In genomic region chr2:237447496-237447895, GRCh38 we compare ENCODE assay signal across 16 cellular contexts. TPM values are rescaled to one million over a fixed set of nuclear protein-coding genes. Genes with fewer than 3 reads are reported as not detected.
A peak's percentile ranks its signal among the peaks of the same experiment; 100 is the strongest.
DNase-seq lines count a peak whose midpoint lies in the region; ATAC-seq lines count a peak whose summit lies in the region.
"Had no signal": no experiment of that assay in that cellular context is flagged by ENCODE, and none has a peak within 500 bp of the region (broad histone marks: within the 10 kb centered on the region; RNA-seq: fewer than 3 reads in every experiment).

No MANE protein-coding gene starts in this region.

- H3K27me3 ChIP-seq in mesenchymal stem cell (ENCODE audit: control insufficient read depth in 1 of 2, insufficient read depth in 1 of 2, low read length in 2 of 2): no peaks in the 10 kb centered on the region

- H2BK5ac ChIP-seq in mesenchymal stem cell (ENCODE audit: low read depth, low read length, poor library complexity, severe bottlenecking): no peak overlapping the region

- H2AK5ac ChIP-seq in mesenchymal stem cell (ENCODE audit: low read length, severe bottlenecking): no peak overlapping the region

- DNase-seq in T-helper 17 cell: no peak
- no peak for DNase-seq in mesenchymal stem cell
- no peak for DNase-seq in stimulated activated effector memory CD8-positive, alpha-beta T cell treated with anti-CD3 and anti-CD28 coated beads, Interleukin-12 subunit alpha, Interleukin-12 subunit beta, amount 100 ng/mL, for 72 hours (ENCODE audit: low spot score in 2 of 2)
- no peak for DNase-seq in NCI-H526 (lab: John Stamatoyannopoulos, UW)
- no peak for DNase-seq in head of caudate nucleus
- DNase-seq: ACHN; AML-193; CD4-positive, alpha-beta memory T cell; DMS153; DMS79; GDM1; GM23248; HCEC 1CT had no signal

- H3K9me3 ChIP-seq in T-helper 17 cell (ENCODE audit: control insufficient read depth, low read length, poor library complexity, severe bottlenecking) (no peaks in the 10 kb centered on the region), mesenchymal stem cell (ENCODE audit: control insufficient read depth, low read length) (no peaks in the 10 kb centered on the region)

- peaks cover 4% of the 10 kb centered on the region for H3K4me1 ChIP-seq in mesenchymal stem cell (ENCODE audit: control insufficient read depth, insufficient read depth, low read depth, low read length)

- no peak overlapping the region for H3K4me3 ChIP-seq in mesenchymal stem cell (ENCODE audit: insufficient read depth in 1 of 2, low read depth in 1 of 2, low read length in 2 of 2)
- H3K4me3 ChIP-seq: GM23248 had no signal

- WGBS in mesenchymal stem cell: 98% methylated on average over 11 of the region's 11 CpGs

- H3K9ac ChIP-seq in mesenchymal stem cell (ENCODE audit: low read length): no peak overlapping the region
- H3K9ac ChIP-seq: GM23248 had no signal

- H3K9me3 Mint-ChIP-seq in stimulated activated effector memory CD8-positive, alpha-beta T cell treated with anti-CD3 and anti-CD28 coated beads, Interleukin-12 subunit alpha, Interleukin-12 subunit beta, amount 100 ng/mL, for 72 hours: no peaks in the 10 kb centered on the region
- H3K9me3 Mint-ChIP-seq: CD4-positive, alpha-beta memory T cell had no signal

- no peak overlapping the region for H3K14ac ChIP-seq in mesenchymal stem cell (ENCODE audit: low read length in 2 of 2)

- peak overlapping the region; percentile 91 for H2BK15ac ChIP-seq in mesenchymal stem cell (ENCODE audit: low read depth, poor library complexity, severe bottlenecking)

- no peaks in the 10 kb centered on the region for H3K36me3 ChIP-seq in mesenchymal stem cell (ENCODE audit: control insufficient read depth in 1 of 2, insufficient read depth in 2 of 2, low read depth in 1 of 2, low read length in 2 of 2)

- no peak overlapping the region for H3K4me2 ChIP-seq in mesenchymal stem cell (ENCODE audit: low read length, poor library complexity, severe bottlenecking)

- peak overlapping the region; percentile 80 to 93 for H3K18ac ChIP-seq in mesenchymal stem cell (ENCODE audit: low read depth in 1 of 2, low read length in 2 of 2)

- no peak overlapping the region for H3K23ac ChIP-seq in mesenchymal stem cell (ENCODE audit: low read length in 2 of 2)

- peak overlapping the region; percentile 41 for H3K4me3 Mint-ChIP-seq in T-helper 17 cell
- H3K4me3 Mint-ChIP-seq in stimulated activated effector memory CD8-positive, alpha-beta T cell treated with anti-CD3 and anti-CD28 coated beads, Interleukin-12 subunit alpha, Interleukin-12 subunit beta, amount 100 ng/mL, for 72 hours: no peak overlapping the region
- H3K4me3 Mint-ChIP-seq: CD14-positive monocyte; CD4-positive, alpha-beta memory T cell had no signal

- no peak overlapping the region for H2AFZ ChIP-seq in mesenchymal stem cell (ENCODE audit: low read depth, low read length)
- H2AFZ ChIP-seq: GM23248 had no signal

- H3K79me1 ChIP-seq in mesenchymal stem cell (replicated peaks; ENCODE audit: low read length, poor library complexity, severe bottlenecking): no peaks in the 10 kb centered on the region

- no peak for ATAC-seq in T-helper 17 cell
- no peak for ATAC-seq in stimulated activated effector memory CD8-positive, alpha-beta T cell treated with anti-CD3 and anti-CD28 coated beads, Interleukin-12 subunit alpha, Interleukin-12 subunit beta, amount 100 ng/mL, for 72 hours
- no peak for ATAC-seq in activated CD4-positive, CD25-positive, alpha-beta regulatory T cell treated with anti-CD3 and anti-CD28 coated beads, Interleukin-2, amount 50 U/mL, for 24 hours

- no peak overlapping the region for H4K8ac ChIP-seq in mesenchymal stem cell (ENCODE audit: low read length)

- no peaks in the 10 kb centered on the region for H3K27me3 Mint-ChIP-seq in T-helper 17 cell
- H3K27me3 Mint-ChIP-seq: CD4-positive, alpha-beta memory T cell had no signal

- peak overlapping the region; percentile 28 for H4K91ac ChIP-seq in mesenchymal stem cell (ENCODE audit: low read length)

- peak overlapping the region; percentile 77 for H2BK120ac ChIP-seq in mesenchymal stem cell (ENCODE audit: low read depth, low read length)

- no peaks in the 10 kb centered on the region for H3K36me3 Mint-ChIP-seq in T-helper 17 cell (ENCODE audit: low read depth)
- no peaks in the 10 kb centered on the region for H3K36me3 Mint-ChIP-seq in stimulated activated effector memory CD8-positive, alpha-beta T cell treated with anti-CD3 and anti-CD28 coated beads, Interleukin-12 subunit alpha, Interleukin-12 subunit beta, amount 100 ng/mL, for 72 hours
- H3K36me3 Mint-ChIP-seq: CD14-positive monocyte; CD4-positive, alpha-beta memory T cell had no signal

- peak overlapping the region in 1 of 2 experiments; percentile 32 for H3K4ac ChIP-seq in mesenchymal stem cell (ENCODE audit: low read depth in 1 of 2, low read length in 2 of 2)

- intact Hi-C loops in head of caudate nucleus (cut with DNase I): no loop called here

- no peak overlapping the region for H3K27ac Mint-ChIP-seq in T-helper 17 cell
- peak overlapping the region; percentile 36 for H3K27ac Mint-ChIP-seq in stimulated activated effector memory CD8-positive, alpha-beta T cell treated with anti-CD3 and anti-CD28 coated beads, Interleukin-12 subunit alpha, Interleukin-12 subunit beta, amount 100 ng/mL, for 72 hours
- H3K27ac Mint-ChIP-seq: CD14-positive monocyte; CD4-positive, alpha-beta memory T cell had no signal

- peaks cover 15% of the 10 kb centered on the region for H3K4me1 Mint-ChIP-seq in T-helper 17 cell
- peaks cover 27% of the 10 kb centered on the region for H3K4me1 Mint-ChIP-seq in stimulated activated effector memory CD8-positive, alpha-beta T cell treated with anti-CD3 and anti-CD28 coated beads, Interleukin-12 subunit alpha, Interleukin-12 subunit beta, amount 100 ng/mL, for 72 hours

- peak overlapping the region; percentile 93 to 100 for H2BK12ac ChIP-seq in mesenchymal stem cell (ENCODE audit: low read length in 2 of 2)

- no peak overlapping the region for H3K27ac ChIP-seq in mesenchymal stem cell (ENCODE audit: low read length, poor library complexity, severe bottlenecking)
- H3K27ac ChIP-seq: GM23248 had no signal

RNA-seq across cellular contexts. Expression of gene COL6A3, which starts 33.5 kb away (rescaled TPM):
- total RNA-seq in T-helper 17 cell: 1 to 10 TPM; 1.9 to 2.6 TPM
- polyA plus RNA-seq in mesenchymal stem cell (2013, experiment 1 of 2): 173 TPM
- 153 TPM for polyA plus RNA-seq in mesenchymal stem cell (2013, experiment 2 of 2)
- total RNA-seq: HT-29 had no signal
- polyA plus RNA-seq: CD14-positive monocyte had no signal

RNA-seq across cellular contexts. Expression of gene MLPH, which starts 39.6 kb away (rescaled TPM):
- not detected for total RNA-seq in T-helper 17 cell
- 93.7 TPM for polyA plus RNA-seq in mesenchymal stem cell (2013, experiment 1 of 2)
- 85.6 TPM for polyA plus RNA-seq in mesenchymal stem cell (2013, experiment 2 of 2)
- total RNA-seq: CD4-positive, alpha-beta memory T cell had no signal
- polyA plus RNA-seq: CD14-positive monocyte; CD4-positive, alpha-beta memory T cell had no signal
